In genomic region chr7:151207796-151208195, GRCh38 we compare ENCODE assay signal across 1 cellular context.
TF ChIP-seq lines count a peak whose summit lies in the region.

No MANE protein-coding gene starts in this region.

TF ChIP-seq in GM23338, 12 proteins besides CTCF, POLR2A, EP300 and RAD21 (continued from another document):
- TF ChIP-seq ZNF114 (CRISPR knock-in tag; IDR thresholded peaks at IDR 0.05) (no peak), NANOG (IDR thresholded peaks at IDR 0.05; ENCODE audit: borderline replicate concordance) (no peak), POLR2AphosphoS5 (IDR thresholded peaks at IDR 0.05; ENCODE audit: low read depth) (no peak)
- TF ChIP-seq, protein P1, sequence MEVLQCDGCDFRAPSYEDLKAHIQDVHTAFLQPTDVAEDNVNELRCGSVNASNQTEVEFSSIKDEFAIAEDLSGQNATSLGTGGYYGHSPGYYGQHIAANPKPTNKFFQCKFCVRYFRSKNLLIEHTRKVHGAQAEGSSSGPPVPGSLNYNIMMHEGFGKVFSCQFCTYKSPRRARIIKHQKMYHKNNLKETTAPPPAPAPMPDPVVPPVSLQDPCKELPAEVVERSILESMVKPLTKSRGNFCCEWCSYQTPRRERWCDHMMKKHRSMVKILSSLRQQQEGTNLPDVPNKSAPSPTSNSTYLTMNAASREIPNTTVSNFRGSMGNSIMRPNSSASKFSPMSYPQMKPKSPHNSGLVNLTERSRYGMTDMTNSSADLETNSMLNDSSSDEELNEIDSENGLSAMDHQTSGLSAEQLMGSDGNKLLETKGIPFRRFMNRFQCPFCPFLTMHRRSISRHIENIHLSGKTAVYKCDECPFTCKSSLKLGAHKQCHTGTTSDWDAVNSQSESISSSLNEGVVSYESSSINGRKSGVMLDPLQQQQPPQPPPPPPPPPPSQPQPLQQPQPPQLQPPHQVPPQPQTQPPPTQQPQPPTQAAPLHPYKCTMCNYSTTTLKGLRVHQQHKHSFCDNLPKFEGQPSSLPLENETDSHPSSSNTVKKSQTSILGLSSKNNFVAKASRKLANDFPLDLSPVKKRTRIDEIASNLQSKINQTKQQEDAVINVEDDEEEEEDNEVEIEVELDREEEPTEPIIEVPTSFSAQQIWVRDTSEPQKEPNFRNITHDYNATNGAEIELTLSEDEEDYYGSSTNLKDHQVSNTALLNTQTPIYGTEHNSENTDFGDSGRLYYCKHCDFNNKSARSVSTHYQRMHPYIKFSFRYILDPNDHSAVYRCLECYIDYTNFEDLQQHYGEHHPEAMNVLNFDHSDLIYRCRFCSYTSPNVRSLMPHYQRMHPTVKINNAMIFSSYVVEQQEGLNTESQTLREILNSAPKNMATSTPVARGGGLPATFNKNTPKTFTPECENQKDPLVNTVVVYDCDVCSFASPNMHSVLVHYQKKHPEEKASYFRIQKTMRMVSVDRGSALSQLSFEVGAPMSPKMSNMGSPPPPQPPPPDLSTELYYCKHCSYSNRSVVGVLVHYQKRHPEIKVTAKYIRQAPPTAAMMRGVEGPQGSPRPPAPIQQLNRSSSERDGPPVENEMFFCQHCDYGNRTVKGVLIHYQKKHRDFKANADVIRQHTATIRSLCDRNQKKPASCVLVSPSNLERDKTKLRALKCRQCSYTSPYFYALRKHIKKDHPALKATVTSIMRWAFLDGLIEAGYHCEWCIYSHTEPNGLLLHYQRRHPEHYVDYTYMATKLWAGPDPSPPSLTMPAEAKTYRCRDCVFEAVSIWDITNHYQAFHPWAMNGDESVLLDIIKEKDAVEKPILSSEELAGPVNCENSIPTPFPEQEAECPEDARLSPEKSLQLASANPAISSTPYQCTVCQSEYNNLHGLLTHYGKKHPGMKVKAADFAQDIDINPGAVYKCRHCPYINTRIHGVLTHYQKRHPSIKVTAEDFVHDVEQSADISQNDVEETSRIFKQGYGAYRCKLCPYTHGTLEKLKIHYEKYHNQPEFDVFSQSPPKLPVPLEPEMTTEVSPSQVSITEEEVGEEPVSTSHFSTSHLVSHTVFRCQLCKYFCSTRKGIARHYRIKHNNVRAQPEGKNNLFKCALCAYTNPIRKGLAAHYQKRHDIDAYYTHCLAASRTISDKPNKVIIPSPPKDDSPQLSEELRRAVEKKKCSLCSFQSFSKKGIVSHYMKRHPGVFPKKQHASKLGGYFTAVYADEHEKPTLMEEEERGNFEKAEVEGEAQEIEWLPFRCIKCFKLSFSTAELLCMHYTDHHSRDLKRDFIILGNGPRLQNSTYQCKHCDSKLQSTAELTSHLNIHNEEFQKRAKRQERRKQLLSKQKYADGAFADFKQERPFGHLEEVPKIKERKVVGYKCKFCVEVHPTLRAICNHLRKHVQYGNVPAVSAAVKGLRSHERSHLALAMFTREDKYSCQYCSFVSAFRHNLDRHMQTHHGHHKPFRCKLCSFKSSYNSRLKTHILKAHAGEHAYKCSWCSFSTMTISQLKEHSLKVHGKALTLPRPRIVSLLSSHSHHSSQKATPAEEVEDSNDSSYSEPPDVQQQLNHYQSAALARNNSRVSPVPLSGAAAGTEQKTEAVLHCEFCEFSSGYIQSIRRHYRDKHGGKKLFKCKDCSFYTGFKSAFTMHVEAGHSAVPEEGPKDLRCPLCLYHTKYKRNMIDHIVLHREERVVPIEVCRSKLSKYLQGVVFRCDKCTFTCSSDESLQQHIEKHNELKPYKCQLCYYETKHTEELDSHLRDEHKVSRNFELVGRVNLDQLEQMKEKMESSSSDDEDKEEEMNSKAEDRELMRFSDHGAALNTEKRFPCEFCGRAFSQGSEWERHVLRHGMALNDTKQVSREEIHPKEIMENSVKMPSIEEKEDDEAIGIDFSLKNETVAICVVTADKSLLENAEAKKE (CRISPR knock-in tag; IDR thresholded peaks at IDR 0.05) = no peak
TF ChIP-seq in GM23338: peak in this region for 0.
